Comparison of ENCODE assay signal across 8 cellular contexts in genomic region chr1:230066036-230066435, GRCh38. TPM values are rescaled to one million over a fixed set of nuclear protein-coding genes. Genes with fewer than 3 reads are reported as not detected.
DNase-seq lines count a peak whose midpoint lies in the region; ATAC-seq and TF ChIP-seq lines count a peak whose summit lies in the region.

No MANE protein-coding gene starts in this region.

- peaks cover 4% of the 10 kb centered on the region for H3K9me3 Mint-ChIP-seq in stimulated activated memory B cell treated with anti-CD40 and anti-IgM and Interleukin-4, amounts not matched to agents 10 μg/mL and 1 μg/mL and 100 μg/mL, for 72 hours

- CTCF ChIA-PET in SK-N-SH (lab: Yijun Ruan, JAX), result interaction anchor here (0.5 to 1.1 kb wide), 2 partner anchors 19 to 30 kb away, joined by 3 read pairs; no protein-coding TSS in a partner anchor

- peak overlapping the region; percentile 63 to 98; a peak in 3 of 4 replicates for H3K4me3 ChIP-seq in SK-N-SH (ENCODE audit: low read depth in 2 of 2, low read length in 1 of 2)

- no peaks in the 10 kb centered on the region for H3K27me3 ChIP-seq in SK-N-SH (ENCODE audit: insufficient read depth)

- peak overlapping the region; percentile 86 for H3K27ac Mint-ChIP-seq in T-helper 17 cell
- H3K27ac Mint-ChIP-seq in stimulated activated memory B cell treated with anti-CD40 and anti-IgM and Interleukin-4, amounts not matched to agents 10 μg/mL and 1 μg/mL and 100 μg/mL, for 72 hours, result peak overlapping the region; percentile 92

- no peak for TF ChIP-seq RAD21 in SK-N-SH (IDR thresholded peaks at IDR 0.05; ENCODE audit: low read length)

- POLR2A ChIA-PET in SK-N-SH (lab: Yijun Ruan, JAX), result no interaction called here

- H3K36me3 ChIP-seq in SK-N-SH (replicated peaks in 1 of 2; ENCODE audit: control insufficient read depth in 1 of 2, insufficient read depth in 2 of 2, low read length in 1 of 2), result no peaks in the 10 kb centered on the region

- no peak for TF ChIP-seq CTCF in SK-N-SH (IDR thresholded peaks at IDR 0.05)

- H3K9me2 ChIP-seq in SK-N-SH, result no peaks in the 10 kb centered on the region

- 90% methylated on average over 8 of the region's 8 CpGs for WGBS in SK-N-SH (ENCODE audit: low lambda C conversion rate)

- peaks cover 36% of the 10 kb centered on the region for H3K79me2 ChIP-seq in SK-N-SH (ENCODE audit: insufficient read depth)

- H3K4me2 ChIP-seq in SK-N-SH, result peak overlapping the region; percentile 89

- ATAC-seq in SK-N-SH treated with all-trans-retinoic acid at 6 μM for 48 hours (no peak), T-helper 17 cell (no peak), GM18517 (IDR thresholded peaks at IDR 0.05; ENCODE audit: unreplicated experiment) (no peak)
- ATAC-seq in stimulated activated memory B cell treated with anti-CD40 and anti-IgM and Interleukin-4, amounts not matched to agents 10 μg/mL and 1 μg/mL and 100 μg/mL, for 72 hours, result no peak

- no peaks in the 10 kb centered on the region for H3K36me3 Mint-ChIP-seq in T-helper 17 cell (ENCODE audit: low read depth)
- H3K36me3 Mint-ChIP-seq in stimulated activated memory B cell treated with anti-CD40 and anti-IgM and Interleukin-4, amounts not matched to agents 10 μg/mL and 1 μg/mL and 100 μg/mL, for 72 hours, result no peaks in the 10 kb centered on the region

- TF ChIP-seq EP300 in SK-N-SH (IDR thresholded peaks at IDR 0.05; ENCODE audit: borderline replicate concordance in 1 of 2, low read depth in 1 of 2, low read length in 1 of 2), result no peak

- H3K4me1 Mint-ChIP-seq in T-helper 17 cell, result peaks cover 22% of the 10 kb centered on the region
- peaks cover 46% of the 10 kb centered on the region for H3K4me1 Mint-ChIP-seq in stimulated activated memory B cell treated with anti-CD40 and anti-IgM and Interleukin-4, amounts not matched to agents 10 μg/mL and 1 μg/mL and 100 μg/mL, for 72 hours

- no peak overlapping the region for H3K9ac ChIP-seq in SK-N-SH

- H3K4me1 ChIP-seq in SK-N-SH (ENCODE audit: control insufficient read depth in 1 of 2, insufficient read depth in 2 of 2, low read depth in 1 of 2, low read length in 1 of 2), result peaks cover 16 to 20% of the 10 kb centered on the region in 2 experiments; a peak in 3 of 4 replicates

- H3K9me3 ChIP-seq in SK-N-SH (peaks cover 4% of the 10 kb centered on the region; the same call in 1 of the 2 replicates), T-helper 17 cell (ENCODE audit: control insufficient read depth, low read length, poor library complexity, severe bottlenecking) (no peaks in the 10 kb centered on the region)

- DNase-seq in SK-N-SH (no peak), T-helper 17 cell (no peak), globus pallidus (ENCODE audit: low spot score) (peak; percentile 14), HuH-7 (ENCODE audit: low spot score) (no peak), GDM1 (lab: John Stamatoyannopoulos, UW) (no peak)

- peaks cover 31% of the 10 kb centered on the region for H4K20me1 ChIP-seq in SK-N-SH (ENCODE audit: insufficient read depth)

- peak overlapping the region; percentile 91 for H3K4me3 Mint-ChIP-seq in T-helper 17 cell
- peak overlapping the region; percentile 96 for H3K4me3 Mint-ChIP-seq in stimulated activated memory B cell treated with anti-CD40 and anti-IgM and Interleukin-4, amounts not matched to agents 10 μg/mL and 1 μg/mL and 100 μg/mL, for 72 hours

- H3F3A ChIP-seq in SK-N-SH (replicated peaks; ENCODE audit: insufficient read depth), result peaks cover 15% of the 10 kb centered on the region

- peak overlapping the region; percentile 97 for H2AFZ ChIP-seq in SK-N-SH (ENCODE audit: low read depth)

- H3K27ac ChIP-seq in SK-N-SH (ENCODE audit: low read depth in 2 of 2, low read length in 1 of 2), result peak overlapping the region in 1 of 2 experiments; percentile 91; a peak in 1 of 4 replicates

- H3K27me3 Mint-ChIP-seq in T-helper 17 cell, result no peaks in the 10 kb centered on the region
- no peaks in the 10 kb centered on the region for H3K27me3 Mint-ChIP-seq in stimulated activated memory B cell treated with anti-CD40 and anti-IgM and Interleukin-4, amounts not matched to agents 10 μg/mL and 1 μg/mL and 100 μg/mL, for 72 hours

TF ChIP-seq in SK-N-SH, 30 proteins besides CTCF, POLR2A, EP300 and RAD21 (continues in another document):
- TF ChIP-seq SMC3 (IDR thresholded peaks at IDR 0.05; ENCODE audit: low read depth, low read length), result no peak
- TF ChIP-seq JUND (IDR thresholded peaks at IDR 0.05), result no peak
- no peak for TF ChIP-seq MEF2A (IDR thresholded peaks at IDR 0.05; ENCODE audit: borderline replicate concordance, low read depth)
- no peak for TF ChIP-seq USF2 (IDR thresholded peaks at IDR 0.05; ENCODE audit: borderline replicate concordance, low read depth, low read length)
- no peak for TF ChIP-seq TEAD4 (IDR thresholded peaks at IDR 0.05; ENCODE audit: borderline replicate concordance, insufficient read depth)
- TF ChIP-seq NFIC (IDR thresholded peaks at IDR 0.05; ENCODE audit: borderline replicate concordance), result no peak
- TF ChIP-seq RFX5 (IDR thresholded peaks at IDR 0.05; ENCODE audit: low read length), result no peak
- TF ChIP-seq ELF1 (IDR thresholded peaks at IDR 0.05), result no peak
- TF ChIP-seq SIN3A (IDR thresholded peaks at IDR 0.05; ENCODE audit: borderline replicate concordance, low read depth, low read length), result no peak
- TF ChIP-seq ZBTB33 (IDR thresholded peaks at IDR 0.05; ENCODE audit: borderline replicate concordance, low read depth), result no peak

TF ChIP-seq in SK-N-SH treated with all-trans-retinoic acid at 6 μM for 48 hours, 23 proteins besides CTCF, POLR2A, EP300 and RAD21:
- TF ChIP-seq ZNF70 (CRISPR knock-in tag; IDR thresholded peaks at IDR 0.05) (no peak), ISL1 (CRISPR knock-in tag; IDR thresholded peaks at IDR 0.05) (no peak), TOX (CRISPR knock-in tag; IDR thresholded peaks at IDR 0.05; ENCODE audit: borderline replicate concordance) (no peak), ESRRG (CRISPR knock-in tag; IDR thresholded peaks at IDR 0.05) (no peak), SNAI2 (CRISPR knock-in tag; IDR thresholded peaks at IDR 0.05) (no peak), ARNTL (CRISPR knock-in tag; IDR thresholded peaks at IDR 0.05; ENCODE audit: borderline replicate concordance, low read depth) (no peak), ZNF565 (CRISPR knock-in tag; conservative IDR thresholded peaks at IDR 0.05; ENCODE audit: low read depth) (no peak), ZC3H10 (CRISPR knock-in tag; IDR thresholded peaks at IDR 0.05) (no peak), CSRNP3 (CRISPR knock-in tag; IDR thresholded peaks at IDR 0.05) (no peak), TCF4 (CRISPR knock-in tag; IDR thresholded peaks at IDR 0.05; ENCODE audit: borderline replicate concordance) (no peak), PPARA (CRISPR knock-in tag; IDR thresholded peaks at IDR 0.05; ENCODE audit: borderline replicate concordance) (no peak), ZFP30 (CRISPR knock-in tag; IDR thresholded peaks at IDR 0.05) (no peak)
- TF ChIP-seq, protein P1, sequence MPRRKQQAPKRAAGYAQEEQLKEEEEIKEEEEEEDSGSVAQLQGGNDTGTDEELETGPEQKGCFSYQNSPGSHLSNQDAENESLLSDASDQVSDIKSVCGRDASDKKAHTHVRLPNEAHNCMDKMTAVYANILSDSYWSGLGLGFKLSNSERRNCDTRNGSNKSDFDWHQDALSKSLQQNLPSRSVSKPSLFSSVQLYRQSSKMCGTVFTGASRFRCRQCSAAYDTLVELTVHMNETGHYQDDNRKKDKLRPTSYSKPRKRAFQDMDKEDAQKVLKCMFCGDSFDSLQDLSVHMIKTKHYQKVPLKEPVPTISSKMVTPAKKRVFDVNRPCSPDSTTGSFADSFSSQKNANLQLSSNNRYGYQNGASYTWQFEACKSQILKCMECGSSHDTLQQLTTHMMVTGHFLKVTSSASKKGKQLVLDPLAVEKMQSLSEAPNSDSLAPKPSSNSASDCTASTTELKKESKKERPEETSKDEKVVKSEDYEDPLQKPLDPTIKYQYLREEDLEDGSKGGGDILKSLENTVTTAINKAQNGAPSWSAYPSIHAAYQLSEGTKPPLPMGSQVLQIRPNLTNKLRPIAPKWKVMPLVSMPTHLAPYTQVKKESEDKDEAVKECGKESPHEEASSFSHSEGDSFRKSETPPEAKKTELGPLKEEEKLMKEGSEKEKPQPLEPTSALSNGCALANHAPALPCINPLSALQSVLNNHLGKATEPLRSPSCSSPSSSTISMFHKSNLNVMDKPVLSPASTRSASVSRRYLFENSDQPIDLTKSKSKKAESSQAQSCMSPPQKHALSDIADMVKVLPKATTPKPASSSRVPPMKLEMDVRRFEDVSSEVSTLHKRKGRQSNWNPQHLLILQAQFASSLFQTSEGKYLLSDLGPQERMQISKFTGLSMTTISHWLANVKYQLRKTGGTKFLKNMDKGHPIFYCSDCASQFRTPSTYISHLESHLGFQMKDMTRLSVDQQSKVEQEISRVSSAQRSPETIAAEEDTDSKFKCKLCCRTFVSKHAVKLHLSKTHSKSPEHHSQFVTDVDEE (CRISPR knock-in tag; IDR thresholded peaks at IDR 0.05), result no peak

RNA-seq across cellular contexts. Expression of gene GALNT2, which starts 1.0 kb away (rescaled TPM):
- 99.8 and 118 TPM in 2 replicates for polyA plus RNA-seq in SK-N-SH (2012; rRNA removed)
- polyA plus RNA-seq in SK-N-SH (2012; cell fraction: cytosol; rRNA removed), result 81.8 and 111 TPM in 2 replicates
- polyA plus RNA-seq in SK-N-SH (2012; cell fraction: nucleus; rRNA removed), result 93.4 and 117 TPM in 2 replicates
- 10 to 100 TPM; 16.6 to 19.8 TPM for total RNA-seq in T-helper 17 cell
